ENCODE assay signal across 1 cellular context in genomic region chr11:763549-764321, GRCh38.
TF ChIP-seq lines count a peak whose summit lies in the region.

No MANE protein-coding gene starts in this region.

TF ChIP-seq in GM12878, 131 proteins besides CTCF, POLR2A, EP300 and RAD21:
- TF ChIP-seq ATF2 (IDR thresholded peaks at IDR 0.05; ENCODE audit: low read length) (peak; percentile 34; the same call in 1 of the 2 replicates), PML (IDR thresholded peaks at IDR 0.05; ENCODE audit: low read length) (peak; percentile 52), NR2F1 (conservative IDR thresholded peaks at IDR 0.05) (no peak), ZNF274 (IDR thresholded peaks at IDR 0.05; ENCODE audit: insufficient read depth, insufficient read length) (no peak), HDGF (IDR thresholded peaks at IDR 0.05) (no peak), SKIL (IDR thresholded peaks at IDR 0.05; ENCODE audit: low read depth, poor library complexity, severe bottlenecking) (no peak), BCL3 (IDR thresholded peaks at IDR 0.05; ENCODE audit: borderline replicate concordance, insufficient read depth, low read depth, low read length, poor library complexity, severe bottlenecking) (peak; percentile 39), BMI1 (IDR thresholded peaks at IDR 0.05; ENCODE audit: borderline replicate concordance) (no peak), IRF5 (IDR thresholded peaks at IDR 0.05; ENCODE audit: borderline replicate concordance) (no peak), SUZ12 (IDR thresholded peaks at IDR 0.05; ENCODE audit: unreplicated experiment) (no peak), SREBF1 (IDR thresholded peaks at IDR 0.05; ENCODE audit: low read length) (no peak), GATAD2B (conservative IDR thresholded peaks at IDR 0.05; ENCODE audit: low read depth) (no peak), ZNF217 (IDR thresholded peaks at IDR 0.05) (no peak), SMARCA5 (IDR thresholded peaks at IDR 0.05) (no peak), RELA (IDR thresholded peaks at IDR 0.05; ENCODE audit: borderline replicate concordance, partially characterized antibody) (no peak), NRF1 (conservative IDR thresholded peaks at IDR 0.05; ENCODE audit: low read depth, low read length) (no peak), ZBED1 (IDR thresholded peaks at IDR 0.05; ENCODE audit: borderline replicate concordance) (no peak), EED (IDR thresholded peaks at IDR 0.05; ENCODE audit: low read depth) (no peak)
TF ChIP-seq in GM12878: peak in this region for 3.
